In the genomic region with DNA sequence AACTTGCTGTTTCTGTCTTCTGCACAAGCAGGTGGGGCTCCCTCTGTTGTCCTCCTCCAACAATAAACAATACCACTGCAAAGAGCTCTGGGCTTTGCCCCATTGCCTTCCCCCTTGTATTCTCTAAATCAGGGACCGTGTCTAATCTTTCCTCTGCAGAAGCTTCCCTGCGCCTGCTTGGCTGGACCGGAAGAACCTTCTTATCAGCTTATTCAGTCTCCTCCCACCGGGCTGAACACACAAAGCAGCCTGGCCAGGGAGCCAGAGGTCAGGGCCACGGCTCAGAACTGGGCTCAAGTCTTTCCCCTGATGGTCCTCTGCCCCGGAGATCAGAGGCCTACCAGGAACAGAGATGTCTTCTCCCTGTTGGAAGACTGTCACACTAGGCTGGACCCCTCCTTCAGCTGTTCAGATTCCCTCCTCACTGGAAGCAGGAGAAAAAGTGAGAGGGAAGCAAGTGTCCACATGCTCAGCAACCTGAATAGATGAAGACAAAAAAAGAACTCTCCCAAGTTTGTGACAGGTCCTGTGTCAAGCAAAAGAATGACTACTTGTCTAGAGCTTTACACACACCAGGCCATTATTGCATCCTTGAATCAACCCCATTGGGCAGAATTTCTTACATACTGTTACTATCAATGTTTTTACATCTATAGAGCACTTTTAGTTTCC, we compare ENCODE assay signal across 9 cellular contexts.
DNase-seq lines count a peak whose midpoint lies in the region; ATAC-seq and TF ChIP-seq lines count a peak whose summit lies in the region.
"Had no signal": no experiment of that assay in that cellular context is flagged by ENCODE, and none has a peak within 500 bp of the region (broad histone marks: within the 10 kb centered on the region; RNA-seq: fewer than 3 reads in every experiment).

No MANE protein-coding gene starts in this region.

- no peak for TF ChIP-seq CTCF in Caco-2 (IDR thresholded peaks at IDR 0.05; ENCODE audit: insufficient read depth in 1 of 2, low read depth in 1 of 2, low read length in 1 of 2, severe bottlenecking in 1 of 2, unreplicated experiment in 1 of 2)
- no peak for TF ChIP-seq CTCF in endodermal cell (conservative IDR thresholded peaks at IDR 0.05)
- no peak for TF ChIP-seq CTCF in PC-3 (conservative IDR thresholded peaks at IDR 0.05; ENCODE audit: low read depth, low read length)

- no peak overlapping the region for H3K4me3 ChIP-seq in Caco-2 (ENCODE audit: low read depth, low read length)
- H3K4me3 ChIP-seq in endodermal cell (ENCODE audit: low read length): no peak overlapping the region
- no peak overlapping the region for H3K4me3 ChIP-seq in naive thymus-derived CD4-positive, alpha-beta T cell (ENCODE audit: low read length)
- H3K4me3 ChIP-seq in PC-3 (ENCODE audit: low read length): no peak overlapping the region
- H3K4me3 ChIP-seq: HAP-1 had no signal

- no peaks in the 10 kb centered on the region for H4K20me1 ChIP-seq in PC-3 (ENCODE audit: low read length)

- H3K36me3 ChIP-seq in Caco-2 (ENCODE audit: control insufficient read depth, insufficient read depth, low read length): no peaks in the 10 kb centered on the region
- no peaks in the 10 kb centered on the region for H3K36me3 ChIP-seq in endodermal cell (ENCODE audit: control insufficient read depth, insufficient read depth, low read length)
- H3K36me3 ChIP-seq in naive thymus-derived CD4-positive, alpha-beta T cell (ENCODE audit: control insufficient read depth in 2 of 3, insufficient read depth in 3 of 3, low read length in 3 of 3): no peaks in the 10 kb centered on the region
- no peaks in the 10 kb centered on the region for H3K36me3 ChIP-seq in PC-3 (ENCODE audit: low read depth, low read length)
- H3K36me3 ChIP-seq: HAP-1 had no signal

- H3K9me3 Mint-ChIP-seq in Caco-2 (ENCODE audit: unreplicated experiment) (no peaks in the 10 kb centered on the region), endodermal cell (no peaks in the 10 kb centered on the region)
- H3K9me3 Mint-ChIP-seq in naive thymus-derived CD4-positive, alpha-beta T cell: peaks cover 0 to under 1% (median 0%) of the 10 kb centered on the region in 11 donors

- ATAC-seq in GM21423 (IDR thresholded peaks at IDR 0.05; ENCODE audit: unreplicated experiment): peak; percentile 32
- ATAC-seq in naive thymus-derived CD4-positive, alpha-beta T cell: peak; percentile 29
- ATAC-seq in PC-3: no peak
- ATAC-seq in HG03457 (IDR thresholded peaks at IDR 0.05; ENCODE audit: unreplicated experiment): no peak

- intact Hi-C loops in Caco-2 (cut with micrococcal nuclease; ENCODE audit: unreplicated experiment) (loop anchor here (1.0 to 2.0 kb wide), 3 partner anchors 13 to 149 kb away; partner anchors contain the start of genes PCF11 and RAB30), PC-3 (cut with micrococcal nuclease) (loop anchor here (2.0 kb wide), 1 partner anchor 37 kb away; no protein-coding TSS in a partner anchor)
- intact Hi-C loops in naive thymus-derived CD4-positive, alpha-beta T cell (cut with micrococcal nuclease): loop anchor here (5.0 kb wide), 2 partner anchors 46 to 64 kb away; partner anchors contain the start of gene RAB30 (in 1 of the 2)

- POLR2A ChIA-PET in Caco-2 (lab: Charles Lee) (interaction anchor here (0.7 kb wide), 1 partner anchor 107 kb away, joined by 3 read pairs; the partner anchor contains the start of gene DDIAS), PC-3 (lab: Charles Lee; ENCODE audit: unreplicated experiment) (no interaction called here)
- POLR2A ChIA-PET in naive thymus-derived CD4-positive, alpha-beta T cell (lab: Charles Lee): interaction anchor here (0.6 to 2.7 kb wide), 6 partner anchors 37 to 188 kb away, joined by 3 to 6 read pairs (median 3); no protein-coding TSS in a partner anchor

- H3K4me3 Mint-ChIP-seq in Caco-2 (ENCODE audit: unreplicated experiment) (peak overlapping the region; percentile 54), endodermal cell (peak overlapping the region; percentile 17)
- H3K4me3 Mint-ChIP-seq in naive thymus-derived CD4-positive, alpha-beta T cell: peak overlapping the region in 6 of 10 donors; percentile 6 to 52 (median 27)

- peaks cover 30% of the 10 kb centered on the region for H3K4me1 Mint-ChIP-seq in Caco-2 (ENCODE audit: low read depth, unreplicated experiment)
- H3K4me1 Mint-ChIP-seq in endodermal cell: peaks cover 22% of the 10 kb centered on the region
- peaks cover 13 to 49% (median 38%) of the 10 kb centered on the region in 7 donors for H3K4me1 Mint-ChIP-seq in naive thymus-derived CD4-positive, alpha-beta T cell

- H3K9me3 ChIP-seq in Caco-2: no peaks in the 10 kb centered on the region
- H3K9me3 ChIP-seq in endodermal cell (ENCODE audit: control insufficient read depth, low read length): no peaks in the 10 kb centered on the region
- no peaks in the 10 kb centered on the region for H3K9me3 ChIP-seq in naive thymus-derived CD4-positive, alpha-beta T cell (ENCODE audit: control insufficient read depth in 2 of 3, low read length in 3 of 3)
- H3K9me3 ChIP-seq in PC-3 (ENCODE audit: low read length): no peaks in the 10 kb centered on the region
- H3K9me3 ChIP-seq: HAP-1 had no signal

- H3K4me1 ChIP-seq in Caco-2 (peaks cover 25% of the 10 kb centered on the region), endodermal cell (ENCODE audit: control insufficient read depth, insufficient read depth, low read length) (peaks cover 5% of the 10 kb centered on the region), PC-3 (ENCODE audit: insufficient read depth, low read length) (peaks cover 28% of the 10 kb centered on the region)
- H3K4me1 ChIP-seq in naive thymus-derived CD4-positive, alpha-beta T cell (ENCODE audit: control insufficient read depth in 2 of 2, insufficient read depth in 2 of 2, low read length in 2 of 2): peaks cover 0 to 8% of the 10 kb centered on the region in 2 donors

- H3K27me3 Mint-ChIP-seq in Caco-2 (ENCODE audit: insufficient read depth, unreplicated experiment) (no peaks in the 10 kb centered on the region), endodermal cell (ENCODE audit: insufficient read depth) (no peaks in the 10 kb centered on the region)
- no peaks in the 10 kb centered on the region for H3K27me3 Mint-ChIP-seq in naive thymus-derived CD4-positive, alpha-beta T cell

- H3K27me3 ChIP-seq in Caco-2 (replicated peaks; ENCODE audit: control insufficient read depth, insufficient read depth, low read length) (no peaks in the 10 kb centered on the region), endodermal cell (ENCODE audit: control insufficient read depth, insufficient read depth, low read length, poor library complexity, severe bottlenecking) (no peaks in the 10 kb centered on the region), PC-3 (ENCODE audit: low read length) (no peaks in the 10 kb centered on the region)
- no peaks in the 10 kb centered on the region for H3K27me3 ChIP-seq in naive thymus-derived CD4-positive, alpha-beta T cell (ENCODE audit: control insufficient read depth in 2 of 2, insufficient read depth in 2 of 2, low read length in 2 of 2)

- H3K9me2 ChIP-seq in PC-3 (replicated peaks; ENCODE audit: low read length): no peaks in the 10 kb centered on the region

- WGBS in endodermal cell (ENCODE audit: insufficient coverage in 1 of 2, insufficient read length in 1 of 2), 2 experiments: 52 to 56% methylated on average over 4 to 6 of the region's 6 CpGs

- peaks cover 8% of the 10 kb centered on the region for H3F3A ChIP-seq in PC-3 (ENCODE audit: low read length, unreplicated experiment)

- H3K27ac ChIP-seq in endodermal cell (ENCODE audit: low read depth, low read length) (peak overlapping the region; percentile 42), PC-3 (ENCODE audit: low read length) (no peak overlapping the region)
- no peak overlapping the region for H3K27ac ChIP-seq in naive thymus-derived CD4-positive, alpha-beta T cell (ENCODE audit: low read depth, low read length)

- no peak overlapping the region for H2AFZ ChIP-seq in PC-3 (ENCODE audit: low read length)

- CTCF ChIA-PET in Caco-2 (lab: Charles Lee): interaction anchor here (0.7 to 1.7 kb wide), 3 partner anchors 81 to 140 kb away, joined by 4 to 6 read pairs (median 5); partner anchors contain the start of gene DDIAS
- CTCF ChIA-PET in naive thymus-derived CD4-positive, alpha-beta T cell (lab: Charles Lee): interaction anchor here (0.6 to 1.0 kb wide), 2 partner anchors 103 to 228 kb away, joined by 3 read pairs; no protein-coding TSS in a partner anchor
- CTCF ChIA-PET in PC-3 (lab: Charles Lee): no interaction called here

- H3K9ac ChIP-seq in endodermal cell (ENCODE audit: extremely low read depth, low read length, poor library complexity, severe bottlenecking) (no peak overlapping the region), PC-3 (ENCODE audit: low read length) (no peak overlapping the region)

- H3K27ac Mint-ChIP-seq in Caco-2 (ENCODE audit: unreplicated experiment) (peak overlapping the region; percentile 76), endodermal cell (peak overlapping the region; percentile 56)
- H3K27ac Mint-ChIP-seq in naive thymus-derived CD4-positive, alpha-beta T cell: peak overlapping the region in 5 of 9 donors; percentile 6 to 49 (median 42)

- no peak overlapping the region for H3K4me2 ChIP-seq in PC-3 (ENCODE audit: low read length)

- BruUV-seq in Caco-2 (replicated peaks; lab: Mats Ljungman, UMichigan): no TSS peak
- BruUV-seq in PC-3 (replicated peaks; lab: Mats Ljungman, UMichigan): no TSS peak

- H3K79me2 ChIP-seq in PC-3 (ENCODE audit: low read length): no peaks in the 10 kb centered on the region

- no peaks in the 10 kb centered on the region for H3K36me3 Mint-ChIP-seq in Caco-2 (ENCODE audit: insufficient read depth, unreplicated experiment)
- H3K36me3 Mint-ChIP-seq in endodermal cell (ENCODE audit: low read depth): no peaks in the 10 kb centered on the region
- H3K36me3 Mint-ChIP-seq in naive thymus-derived CD4-positive, alpha-beta T cell: peaks cover 0 to 21% (median 11%) of the 10 kb centered on the region in 5 donors

- DNase-seq in Caco-2: peak; percentile 79 to 84
- DNase-seq in NCI-H69 (lab: John Stamatoyannopoulos, UW): peak; percentile 96
- DNase-seq in endodermal cell: peak; percentile 68
- DNase-seq in naive thymus-derived CD4-positive, alpha-beta T cell: no peak
- DNase-seq in PC-3: no peak
- no peak for DNase-seq in stimulated activated CD4-positive, alpha-beta T cell treated with anti-CD3 and anti-CD28 coated beads, Interleukin-4, amount 100 ng/mL, for 1 hour

Comparison
In these comparisons a context has a peak if more than half of its experiments do, and no peak if none do; other contexts are left out.
1. DNase-seq: peak in Caco-2 (2 of 2), NCI-H69 (single experiment) and endodermal cell (single experiment); none in naive thymus-derived CD4-positive, alpha-beta T cell (0 of 9), PC-3 (single experiment) and stimulated activated CD4-positive, alpha-beta T cell treated with anti-CD3 and anti-CD28 coated beads, Interleukin-4, amount 100 ng/mL, for 1 hour (single experiment).
2. ATAC-seq: peak in GM21423 (single experiment) and naive thymus-derived CD4-positive, alpha-beta T cell (single experiment); none in PC-3 (single experiment) and HG03457 (single experiment).
3. Peak in every context shown above with its lines, with median percentiles within 50 percentile points of each other: H3K27ac Mint-ChIP-seq and H3K4me3 Mint-ChIP-seq.